8 cellular contexts compared by ENCODE assay signal in the genomic region with DNA sequence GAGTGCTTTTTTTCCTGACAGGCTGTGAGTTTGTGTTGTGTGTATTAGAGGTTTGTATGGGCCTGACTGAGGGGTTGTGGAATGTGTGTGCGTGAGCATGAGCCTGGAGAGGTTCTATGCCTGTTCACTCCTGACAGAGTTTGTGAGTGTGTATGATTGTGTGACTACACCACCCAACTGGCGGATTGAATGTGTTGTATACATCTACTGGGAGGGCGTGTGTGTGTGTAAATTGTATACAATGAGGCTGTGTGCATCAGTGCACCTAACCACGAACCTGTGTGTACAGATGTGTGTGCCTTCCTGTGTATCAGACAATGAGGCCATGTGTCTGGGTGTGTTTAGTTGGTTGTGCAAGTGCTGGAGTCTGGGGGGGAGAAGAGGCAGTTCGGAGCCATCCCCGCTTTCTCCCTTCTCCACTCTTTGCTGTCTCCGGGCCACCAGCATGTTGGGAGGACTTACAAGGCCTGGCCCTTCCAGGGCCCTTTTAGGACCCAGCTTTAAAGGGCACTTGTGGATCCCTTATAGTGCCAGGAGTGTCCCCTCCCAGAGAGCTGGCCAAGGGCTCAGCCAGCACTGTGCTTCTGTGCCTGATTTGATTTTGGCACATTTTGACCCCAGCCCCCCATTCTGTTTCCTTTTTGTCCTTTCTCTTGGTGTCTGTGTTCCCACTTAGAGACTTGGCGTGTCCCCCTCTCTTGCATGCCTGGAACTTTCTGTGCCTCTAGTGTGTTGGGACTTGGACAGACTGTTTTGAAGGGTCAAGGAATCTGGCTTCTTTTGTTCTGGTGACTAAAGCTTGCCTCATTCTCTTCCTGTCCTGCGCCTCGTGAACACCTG. TPM values are rescaled to one million over a fixed set of nuclear protein-coding genes. Genes with fewer than 3 reads are reported as not detected.
DNase-seq lines count a peak whose midpoint lies in the region; ATAC-seq, FAIRE-seq and TF ChIP-seq lines count a peak whose summit lies in the region.

No MANE protein-coding gene starts in this region.

- ATAC-seq in pancreas (no peak), HG03095 (IDR thresholded peaks at IDR 0.05; ENCODE audit: unreplicated experiment) (no peak), GM21717 (IDR thresholded peaks at IDR 0.05; ENCODE audit: unreplicated experiment) (no peak)

- TF ChIP-seq CTCF in VCaP (conservative IDR thresholded peaks at IDR 0.05): no peak
- no peak for TF ChIP-seq CTCF in pancreas (IDR thresholded peaks at IDR 0.05)

- no peaks in the 10 kb centered on the region for H3K9me3 ChIP-seq in pancreas

- FAIRE-seq in pancreas (lab: Jason Lieb, UNC): no peak

- H3K36me3 ChIP-seq in pancreas: no peaks in the 10 kb centered on the region

- WGBS in pancreas, 2 donors: 48 to 57% methylated on average over 8 to 10 of the region's 10 CpGs

- H3K27ac ChIP-seq in VCaP: peak overlapping the region; percentile 99
- peak overlapping the region; percentile 11 to 73 (median 59) for H3K27ac ChIP-seq in pancreas

- H3K27me3 ChIP-seq in pancreas: no peaks in the 10 kb centered on the region

- DNase-seq in NCI-H2171 treated with DMSO at 0.1 percent for 48 hours (lab: John Stamatoyannopoulos, UW) (peak; percentile 5), NCI-H2171 (lab: John Stamatoyannopoulos, UW) (no peak), foreskin melanocyte (peak; percentile 44), pancreas (no peak), posterior vena cava (ENCODE audit: low spot score) (no peak)

- intact Hi-C loops in pancreas (cut with DNase I): no loop called here
- intact Hi-C loops in posterior vena cava (cut with DNase I): no loop called here

- H3K4me3 ChIP-seq in pancreas: peak overlapping the region; percentile 34 to 55 (median 46)

- H3K4me1 ChIP-seq in pancreas: peaks cover 0 to 9% (median 9%) of the 10 kb centered on the region in 3 donors

RNA-seq across cellular contexts. Expression of a gene that starts 1.3 kb away (rescaled TPM):
- 10 to 100 TPM; 14.2 to 34.8 (median 17.8) TPM for total RNA-seq in pancreas
- 10 to 100 TPM in 1 of 2 donors, 1 to 10 TPM in 1; 8.4 to 14.8 TPM for polyA plus RNA-seq in pancreas
- 10 to 100 TPM; 41.3 to 45.7 TPM for total RNA-seq in posterior vena cava

Comparison
In these comparisons a context has a peak if more than half of its experiments do, and no peak if none do; other contexts are left out.
1. DNase-seq: peak in NCI-H2171 treated with DMSO at 0.1 percent for 48 hours (single experiment) and foreskin melanocyte (single experiment); none in NCI-H2171 (single experiment), pancreas (0 of 6) and posterior vena cava (single experiment).